1 cellular context compared by ENCODE assay signal in genomic region chr10:117548191-117548668, GRCh38.
TF ChIP-seq lines count a peak whose summit lies in the region.

No MANE protein-coding gene starts in this region.

TF ChIP-seq in SK-N-SH, 30 proteins besides CTCF, POLR2A, EP300 and RAD21 (continued from another document):
- TF ChIP-seq, protein P1, sequence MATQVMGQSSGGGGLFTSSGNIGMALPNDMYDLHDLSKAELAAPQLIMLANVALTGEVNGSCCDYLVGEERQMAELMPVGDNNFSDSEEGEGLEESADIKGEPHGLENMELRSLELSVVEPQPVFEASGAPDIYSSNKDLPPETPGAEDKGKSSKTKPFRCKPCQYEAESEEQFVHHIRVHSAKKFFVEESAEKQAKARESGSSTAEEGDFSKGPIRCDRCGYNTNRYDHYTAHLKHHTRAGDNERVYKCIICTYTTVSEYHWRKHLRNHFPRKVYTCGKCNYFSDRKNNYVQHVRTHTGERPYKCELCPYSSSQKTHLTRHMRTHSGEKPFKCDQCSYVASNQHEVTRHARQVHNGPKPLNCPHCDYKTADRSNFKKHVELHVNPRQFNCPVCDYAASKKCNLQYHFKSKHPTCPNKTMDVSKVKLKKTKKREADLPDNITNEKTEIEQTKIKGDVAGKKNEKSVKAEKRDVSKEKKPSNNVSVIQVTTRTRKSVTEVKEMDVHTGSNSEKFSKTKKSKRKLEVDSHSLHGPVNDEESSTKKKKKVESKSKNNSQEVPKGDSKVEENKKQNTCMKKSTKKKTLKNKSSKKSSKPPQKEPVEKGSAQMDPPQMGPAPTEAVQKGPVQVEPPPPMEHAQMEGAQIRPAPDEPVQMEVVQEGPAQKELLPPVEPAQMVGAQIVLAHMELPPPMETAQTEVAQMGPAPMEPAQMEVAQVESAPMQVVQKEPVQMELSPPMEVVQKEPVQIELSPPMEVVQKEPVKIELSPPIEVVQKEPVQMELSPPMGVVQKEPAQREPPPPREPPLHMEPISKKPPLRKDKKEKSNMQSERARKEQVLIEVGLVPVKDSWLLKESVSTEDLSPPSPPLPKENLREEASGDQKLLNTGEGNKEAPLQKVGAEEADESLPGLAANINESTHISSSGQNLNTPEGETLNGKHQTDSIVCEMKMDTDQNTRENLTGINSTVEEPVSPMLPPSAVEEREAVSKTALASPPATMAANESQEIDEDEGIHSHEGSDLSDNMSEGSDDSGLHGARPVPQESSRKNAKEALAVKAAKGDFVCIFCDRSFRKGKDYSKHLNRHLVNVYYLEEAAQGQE (IDR thresholded peaks at IDR 0.05; ENCODE audit: low read depth, low read length), result no peak
TF ChIP-seq in SK-N-SH: peak in this region for 0.
